ENCODE assay signal across 1 cellular context in the genomic region with DNA sequence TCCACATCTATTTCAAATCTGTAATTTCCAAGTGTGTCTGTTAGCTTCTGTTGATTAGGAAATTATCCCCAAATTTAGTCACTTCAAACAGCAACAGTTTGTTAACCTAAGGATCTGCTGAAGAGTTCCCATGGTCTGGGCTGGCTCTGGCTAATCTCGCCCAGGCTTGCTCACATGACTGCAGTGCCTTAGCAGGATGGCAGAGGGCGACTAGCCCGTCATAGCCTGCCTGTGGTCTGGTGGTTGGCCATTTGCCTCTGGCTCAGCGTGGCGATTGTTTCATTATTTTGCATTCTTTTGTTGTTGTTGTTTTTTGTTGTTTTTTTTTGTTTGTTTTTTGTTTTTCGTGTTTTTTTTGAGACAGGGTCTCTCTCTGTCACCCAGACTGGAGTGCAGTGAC.
TF ChIP-seq lines count a peak whose summit lies in the region.

No MANE protein-coding gene starts in this region.

TF ChIP-seq in IMR-90, 13 proteins besides CTCF, POLR2A, EP300 and RAD21:
- TF ChIP-seq RCOR1 (IDR thresholded peaks at IDR 0.05; ENCODE audit: insufficient replicate concordance, low read length), result no peak
- no peak for TF ChIP-seq MXI1 (IDR thresholded peaks at IDR 0.05; ENCODE audit: borderline replicate concordance, low read depth, low read length)
- TF ChIP-seq NFE2L2 (IDR thresholded peaks at IDR 0.05; ENCODE audit: low read depth, low read length), result no peak
- no peak for TF ChIP-seq MAFK (IDR thresholded peaks at IDR 0.05; ENCODE audit: low read depth, low read length)
- TF ChIP-seq CEBPB (IDR thresholded peaks at IDR 0.05; ENCODE audit: low read depth, low read length), result no peak
